1 cellular context compared by ENCODE assay signal in the genomic region with DNA sequence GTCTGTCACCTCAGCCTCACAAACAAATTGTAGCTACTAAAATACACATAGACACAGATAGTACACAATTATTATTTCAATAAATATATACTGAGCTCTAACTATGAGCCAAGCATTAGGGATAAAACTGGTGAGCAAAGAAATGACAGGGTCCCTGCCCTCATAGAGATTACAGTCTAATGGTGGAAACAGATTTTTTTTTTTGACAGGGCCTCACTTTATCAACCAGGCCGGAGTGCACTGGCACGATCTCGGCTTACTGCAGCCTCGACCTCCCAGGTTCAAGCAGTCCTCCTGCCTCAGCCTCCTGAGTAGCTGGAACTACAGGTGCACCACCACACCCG.
TF ChIP-seq lines count a peak whose summit lies in the region.

No MANE protein-coding gene starts in this region.

TF ChIP-seq in WTC11, 78 proteins besides CTCF, POLR2A, EP300 and RAD21 (continued from another document):
- TF ChIP-seq, protein P1, sequence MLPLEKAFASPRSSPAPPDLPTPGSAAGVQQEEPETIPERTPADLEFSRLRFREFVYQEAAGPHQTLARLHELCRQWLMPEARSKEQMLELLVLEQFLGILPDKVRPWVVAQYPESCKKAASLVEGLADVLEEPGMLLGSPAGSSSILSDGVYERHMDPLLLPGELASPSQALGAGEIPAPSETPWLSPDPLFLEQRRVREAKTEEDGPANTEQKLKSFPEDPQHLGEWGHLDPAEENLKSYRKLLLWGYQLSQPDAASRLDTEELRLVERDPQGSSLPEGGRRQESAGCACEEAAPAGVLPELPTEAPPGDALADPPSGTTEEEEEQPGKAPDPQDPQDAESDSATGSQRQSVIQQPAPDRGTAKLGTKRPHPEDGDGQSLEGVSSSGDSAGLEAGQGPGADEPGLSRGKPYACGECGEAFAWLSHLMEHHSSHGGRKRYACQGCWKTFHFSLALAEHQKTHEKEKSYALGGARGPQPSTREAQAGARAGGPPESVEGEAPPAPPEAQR (CRISPR knock-in tag; IDR thresholded peaks at IDR 0.05): no peak
- TF ChIP-seq, protein P2, sequence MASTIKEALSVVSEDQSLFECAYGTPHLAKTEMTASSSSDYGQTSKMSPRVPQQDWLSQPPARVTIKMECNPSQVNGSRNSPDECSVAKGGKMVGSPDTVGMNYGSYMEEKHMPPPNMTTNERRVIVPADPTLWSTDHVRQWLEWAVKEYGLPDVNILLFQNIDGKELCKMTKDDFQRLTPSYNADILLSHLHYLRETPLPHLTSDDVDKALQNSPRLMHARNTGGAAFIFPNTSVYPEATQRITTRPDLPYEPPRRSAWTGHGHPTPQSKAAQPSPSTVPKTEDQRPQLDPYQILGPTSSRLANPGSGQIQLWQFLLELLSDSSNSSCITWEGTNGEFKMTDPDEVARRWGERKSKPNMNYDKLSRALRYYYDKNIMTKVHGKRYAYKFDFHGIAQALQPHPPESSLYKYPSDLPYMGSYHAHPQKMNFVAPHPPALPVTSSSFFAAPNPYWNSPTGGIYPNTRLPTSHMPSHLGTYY (CRISPR knock-in tag; IDR thresholded peaks at IDR 0.05): no peak
- TF ChIP-seq, protein P3, sequence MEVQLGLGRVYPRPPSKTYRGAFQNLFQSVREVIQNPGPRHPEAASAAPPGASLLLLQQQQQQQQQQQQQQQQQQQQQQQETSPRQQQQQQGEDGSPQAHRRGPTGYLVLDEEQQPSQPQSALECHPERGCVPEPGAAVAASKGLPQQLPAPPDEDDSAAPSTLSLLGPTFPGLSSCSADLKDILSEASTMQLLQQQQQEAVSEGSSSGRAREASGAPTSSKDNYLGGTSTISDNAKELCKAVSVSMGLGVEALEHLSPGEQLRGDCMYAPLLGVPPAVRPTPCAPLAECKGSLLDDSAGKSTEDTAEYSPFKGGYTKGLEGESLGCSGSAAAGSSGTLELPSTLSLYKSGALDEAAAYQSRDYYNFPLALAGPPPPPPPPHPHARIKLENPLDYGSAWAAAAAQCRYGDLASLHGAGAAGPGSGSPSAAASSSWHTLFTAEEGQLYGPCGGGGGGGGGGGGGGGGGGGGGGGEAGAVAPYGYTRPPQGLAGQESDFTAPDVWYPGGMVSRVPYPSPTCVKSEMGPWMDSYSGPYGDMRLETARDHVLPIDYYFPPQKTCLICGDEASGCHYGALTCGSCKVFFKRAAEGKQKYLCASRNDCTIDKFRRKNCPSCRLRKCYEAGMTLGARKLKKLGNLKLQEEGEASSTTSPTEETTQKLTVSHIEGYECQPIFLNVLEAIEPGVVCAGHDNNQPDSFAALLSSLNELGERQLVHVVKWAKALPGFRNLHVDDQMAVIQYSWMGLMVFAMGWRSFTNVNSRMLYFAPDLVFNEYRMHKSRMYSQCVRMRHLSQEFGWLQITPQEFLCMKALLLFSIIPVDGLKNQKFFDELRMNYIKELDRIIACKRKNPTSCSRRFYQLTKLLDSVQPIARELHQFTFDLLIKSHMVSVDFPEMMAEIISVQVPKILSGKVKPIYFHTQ (CRISPR knock-in tag; IDR thresholded peaks at IDR 0.05): no peak
- TF ChIP-seq, protein P4, sequence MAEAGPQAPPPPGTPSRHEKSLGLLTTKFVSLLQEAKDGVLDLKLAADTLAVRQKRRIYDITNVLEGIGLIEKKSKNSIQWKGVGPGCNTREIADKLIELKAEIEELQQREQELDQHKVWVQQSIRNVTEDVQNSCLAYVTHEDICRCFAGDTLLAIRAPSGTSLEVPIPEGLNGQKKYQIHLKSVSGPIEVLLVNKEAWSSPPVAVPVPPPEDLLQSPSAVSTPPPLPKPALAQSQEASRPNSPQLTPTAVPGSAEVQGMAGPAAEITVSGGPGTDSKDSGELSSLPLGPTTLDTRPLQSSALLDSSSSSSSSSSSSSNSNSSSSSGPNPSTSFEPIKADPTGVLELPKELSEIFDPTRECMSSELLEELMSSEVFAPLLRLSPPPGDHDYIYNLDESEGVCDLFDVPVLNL (CRISPR knock-in tag; IDR thresholded peaks at IDR 0.05; ENCODE audit: borderline replicate concordance, low read depth): no peak
- TF ChIP-seq ZNF416 (CRISPR knock-in tag; IDR thresholded peaks at IDR 0.05) (no peak), NFATC4 (CRISPR knock-in tag; IDR thresholded peaks at IDR 0.05) (no peak), ZNF121 (CRISPR knock-in tag; IDR thresholded peaks at IDR 0.05) (no peak)
- TF ChIP-seq, protein P5, sequence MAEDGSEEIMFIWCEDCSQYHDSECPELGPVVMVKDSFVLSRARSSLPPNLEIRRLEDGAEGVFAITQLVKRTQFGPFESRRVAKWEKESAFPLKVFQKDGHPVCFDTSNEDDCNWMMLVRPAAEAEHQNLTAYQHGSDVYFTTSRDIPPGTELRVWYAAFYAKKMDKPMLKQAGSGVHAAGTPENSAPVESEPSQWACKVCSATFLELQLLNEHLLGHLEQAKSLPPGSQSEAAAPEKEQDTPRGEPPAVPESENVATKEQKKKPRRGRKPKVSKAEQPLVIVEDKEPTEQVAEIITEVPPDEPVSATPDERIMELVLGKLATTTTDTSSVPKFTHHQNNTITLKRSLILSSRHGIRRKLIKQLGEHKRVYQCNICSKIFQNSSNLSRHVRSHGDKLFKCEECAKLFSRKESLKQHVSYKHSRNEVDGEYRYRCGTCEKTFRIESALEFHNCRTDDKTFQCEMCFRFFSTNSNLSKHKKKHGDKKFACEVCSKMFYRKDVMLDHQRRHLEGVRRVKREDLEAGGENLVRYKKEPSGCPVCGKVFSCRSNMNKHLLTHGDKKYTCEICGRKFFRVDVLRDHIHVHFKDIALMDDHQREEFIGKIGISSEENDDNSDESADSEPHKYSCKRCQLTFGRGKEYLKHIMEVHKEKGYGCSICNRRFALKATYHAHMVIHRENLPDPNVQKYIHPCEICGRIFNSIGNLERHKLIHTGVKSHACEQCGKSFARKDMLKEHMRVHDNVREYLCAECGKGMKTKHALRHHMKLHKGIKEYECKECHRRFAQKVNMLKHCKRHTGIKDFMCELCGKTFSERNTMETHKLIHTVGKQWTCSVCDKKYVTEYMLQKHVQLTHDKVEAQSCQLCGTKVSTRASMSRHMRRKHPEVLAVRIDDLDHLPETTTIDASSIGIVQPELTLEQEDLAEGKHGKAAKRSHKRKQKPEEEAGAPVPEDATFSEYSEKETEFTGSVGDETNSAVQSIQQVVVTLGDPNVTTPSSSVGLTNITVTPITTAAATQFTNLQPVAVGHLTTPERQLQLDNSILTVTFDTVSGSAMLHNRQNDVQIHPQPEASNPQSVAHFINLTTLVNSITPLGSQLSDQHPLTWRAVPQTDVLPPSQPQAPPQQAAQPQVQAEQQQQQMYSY (CRISPR knock-in tag; IDR thresholded peaks at IDR 0.05): no peak
